21 cellular contexts compared by ENCODE assay signal in the genomic region with DNA sequence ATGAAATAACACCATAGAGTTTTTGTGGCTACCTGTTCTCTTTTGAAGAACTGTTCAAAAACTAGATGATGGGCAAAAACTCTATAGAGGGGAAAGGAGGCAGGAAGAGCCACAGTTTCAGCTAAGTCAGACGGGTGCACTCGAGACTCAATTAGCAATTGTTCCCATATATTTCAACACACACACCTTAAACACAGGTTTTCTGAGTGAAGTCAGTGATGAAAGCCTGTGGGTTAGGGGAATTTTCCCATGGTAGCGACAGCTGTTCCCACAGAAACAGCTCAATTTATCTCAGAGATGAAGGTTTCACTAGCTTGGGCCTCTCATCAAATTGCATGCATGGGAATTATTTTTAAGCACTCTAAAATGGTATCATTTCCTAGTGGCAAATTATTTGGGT.
DNase-seq lines count a peak whose midpoint lies in the region; ATAC-seq and TF ChIP-seq lines count a peak whose summit lies in the region.
"Had no signal": no experiment of that assay in that cellular context is flagged by ENCODE, and none has a peak within 500 bp of the region (broad histone marks: within the 10 kb centered on the region; RNA-seq: fewer than 3 reads in every experiment).

No MANE protein-coding gene starts in this region.

- peaks cover 4% of the 10 kb centered on the region for H3K27me3 Mint-ChIP-seq in neural progenitor cell (ENCODE audit: insufficient read depth, low read depth)
- H3K27me3 Mint-ChIP-seq: CD4-positive, CD25-positive, alpha-beta regulatory T cell had no signal

- no peak overlapping the region for H3K4me3 Mint-ChIP-seq in neural progenitor cell
- H3K4me3 Mint-ChIP-seq: CD4-positive, CD25-positive, alpha-beta regulatory T cell; CD8-positive, alpha-beta memory T cell had no signal

- H3K9me3 ChIP-seq in neural progenitor cell (ENCODE audit: low read depth) (no peaks in the 10 kb centered on the region), stomach (peaks cover 0 to 10% (median 4%) of the 10 kb centered on the region in 4 donors)
- H3K9me3 ChIP-seq: BE2C, HAP-1 had no signal

- H3K36me3 Mint-ChIP-seq in neural progenitor cell: peaks cover 74% of the 10 kb centered on the region

- peak overlapping the region; percentile 15 for H3K27ac Mint-ChIP-seq in neural progenitor cell
- H3K27ac Mint-ChIP-seq: CD4-positive, CD25-positive, alpha-beta regulatory T cell had no signal

- no peak overlapping the region for H3K9ac ChIP-seq in neural progenitor cell
- H3K9ac ChIP-seq: GM23248, KMS-11 had no signal

- ATAC-seq in HG02870 (IDR thresholded peaks at IDR 0.05; ENCODE audit: unreplicated experiment) (peak; percentile 41), HG03439 (IDR thresholded peaks at IDR 0.05; ENCODE audit: unreplicated experiment) (no peak), HG02970 (IDR thresholded peaks at IDR 0.05; ENCODE audit: low FRiP score, unreplicated experiment) (no peak)

- H2AFZ ChIP-seq in neural progenitor cell (replicated peaks): no peak overlapping the region
- H2AFZ ChIP-seq: GM23248 had no signal

- no peaks in the 10 kb centered on the region for H4K20me1 ChIP-seq in neural progenitor cell (ENCODE audit: low read depth)

- TF ChIP-seq EP300 in stomach (IDR thresholded peaks at IDR 0.05): no peak

- no peak overlapping the region for H3K4me2 ChIP-seq in neural progenitor cell
- H3K4me2 ChIP-seq: KMS-11 had no signal

- H3K27me3 ChIP-seq in neural progenitor cell (no peaks in the 10 kb centered on the region), stomach (no peaks in the 10 kb centered on the region)
- H3K27me3 ChIP-seq: BE2C had no signal

- DNase-seq in GM12865 (ENCODE audit: low read depth) (peak; percentile 66), GM13976 (ENCODE audit: low spot score) (peak; percentile 55), neural progenitor cell (ENCODE audit: low spot score) (no peak), stomach (no peak), cerebellar cortex (ENCODE audit: low spot score) (no peak)
- DNase-seq: ACHN; BE2C; CD4-positive, CD25-positive, alpha-beta regulatory T cell; CD8-positive, alpha-beta memory T cell; COR-L47; DMS 273 treated with DMSO at 0.1 percent for 48 hours; DMS53; DND-41; EL; GM23248 had no signal

- H3F3A ChIP-seq in neural progenitor cell (ENCODE audit: low read depth): no peaks in the 10 kb centered on the region

- H3K27ac ChIP-seq in neural progenitor cell (no peak overlapping the region), stomach (no peak overlapping the region)
- H3K27ac ChIP-seq: GM23248, HL-60, KMS-11 had no signal

- H3K79me2 ChIP-seq in neural progenitor cell (ENCODE audit: low read depth): no peaks in the 10 kb centered on the region

- intact Hi-C loops in stomach (cut with DNase I; ENCODE audit: low total_unique reads): no loop called here

- no peaks in the 10 kb centered on the region for H3K36me3 ChIP-seq in neural progenitor cell
- no peaks in the 10 kb centered on the region for H3K36me3 ChIP-seq in stomach
- H3K36me3 ChIP-seq: BE2C, HAP-1 had no signal

- H3K4me1 ChIP-seq in neural progenitor cell: peaks cover 11% of the 10 kb centered on the region
- H3K4me1 ChIP-seq in stomach: no peaks in the 10 kb centered on the region
- H3K4me1 ChIP-seq: BE2C, HAP-1 had no signal

- TF ChIP-seq CTCF in GM12865 (IDR thresholded peaks at IDR 0.05; ENCODE audit: insufficient read depth, low read depth, low read length, missing control alignments): no peak
- no peak for TF ChIP-seq CTCF in GM13976 (IDR thresholded peaks at IDR 0.05; ENCODE audit: borderline replicate concordance, control extremely low read depth, extremely low read depth, insufficient read depth, missing control alignments)
- TF ChIP-seq CTCF in neural progenitor cell (IDR thresholded peaks at IDR 0.05): no peak
- TF ChIP-seq CTCF in stomach (IDR thresholded peaks at IDR 0.05): no peak

- WGBS in stomach, 5 donors: 85 to 93% (median 90%) methylated on average over 3 of the region's 3 CpGs

- no peak for TF ChIP-seq POLR2A in stomach (IDR thresholded peaks at IDR 0.05)

- in situ Hi-C loops in GM13976 (cut with MboI; ENCODE audit: low sequenced_read_pairs, unreplicated experiment): no loop called here

- H3K4me1 Mint-ChIP-seq in neural progenitor cell: peaks cover 10% of the 10 kb centered on the region
- H3K4me1 Mint-ChIP-seq: CD4-positive, CD25-positive, alpha-beta regulatory T cell had no signal

- peaks cover 33% of the 10 kb centered on the region for H3K9me3 Mint-ChIP-seq in neural progenitor cell
- H3K9me3 Mint-ChIP-seq: CD4-positive, CD25-positive, alpha-beta regulatory T cell; CD8-positive, alpha-beta memory T cell had no signal

- H3K4me3 ChIP-seq in GM12865 (ENCODE audit: low read depth, low read length) (no peak overlapping the region), neural progenitor cell (no peak overlapping the region), stomach (no peak overlapping the region)
- H3K4me3 ChIP-seq: GM23248, HAP-1 had no signal

Comparison
In these comparisons a context has a peak if more than half of its experiments do, and no peak if none do; other contexts are left out.
1. DNase-seq: peak in GM12865 (single experiment) and GM13976 (single experiment); none in neural progenitor cell (single experiment), stomach (single experiment) and cerebellar cortex (single experiment).